ENCODE assay signal across 29 cellular contexts in the genomic region with DNA sequence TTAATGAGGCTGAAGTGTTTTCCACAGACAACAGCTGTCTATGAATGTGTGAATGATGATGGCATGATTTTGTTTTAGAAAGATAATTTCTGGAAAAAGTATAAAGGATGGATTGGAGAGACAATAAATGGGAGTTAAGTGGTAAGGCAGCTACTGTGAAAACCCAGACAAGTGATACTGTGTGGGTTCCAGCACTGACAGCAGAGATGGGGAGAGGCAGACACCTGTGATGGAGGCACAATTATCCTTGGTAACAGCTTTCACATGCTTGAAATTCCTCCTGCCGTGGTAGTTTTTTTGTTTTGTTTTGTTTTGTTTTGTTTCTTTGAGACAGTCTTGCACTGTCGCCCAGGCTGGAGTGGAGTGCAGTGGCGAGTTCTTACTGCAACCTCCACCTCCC.
"Had no signal": no experiment of that assay in that cellular context is flagged by ENCODE, and none has a peak within 500 bp of the region (broad histone marks: within the 10 kb centered on the region; RNA-seq: fewer than 3 reads in every experiment).

No MANE protein-coding gene starts in this region.

- H3K27ac ChIP-seq: brain microvascular endothelial cell, cardiac muscle cell had no signal

- H3K9me3 Mint-ChIP-seq: activated B cell treated with CpG ODN at 0.5 μM for 24 hours; activated CD4-positive, alpha-beta T cell treated with anti-CD3 and anti-CD28 coated beads, Interleukin-2, amount 10 ng/mL, durations not matched to agents 24 days and 14 days; activated naive CD4-positive, alpha-beta T cell treated with anti-CD3 and anti-CD28 coated beads, Interleukin-2, amount 50 U/mL, for 24 hours; activated naive CD8-positive, alpha-beta T cell treated with anti-CD3 and anti-CD28 coated beads, Interleukin-2, amount 50 U/mL, for 24 hours; activated T-cell treated with anti-CD3 and anti-CD28 coated beads, Interleukin-2, amount 50 U/mL, for 24 hours; activated T-helper 1 cell treated with anti-CD3 and anti-CD28 coated beads, Interleukin-12 subunit alpha, Interleukin-12 subunit beta, Interleukin-2, Interleukin-4 antibody, amounts not matched to agents 30 ng/mL and 10 ng/mL and 1 ng/mL, durations not matched to agents 14 hours and 24 hours and 36 hours; T-helper 1 cell treated with Interleukin-12 subunit alpha and Interleukin-12 subunit beta and Interleukin-4 antibody, amounts not matched to agents 30 μg/mL and 1 μg/mL, for 36 hours had no signal

- FAIRE-seq: K562, RCC 7860 had no signal

- ATAC-seq: activated CD8-positive, alpha-beta memory T cell treated with anti-CD3 and anti-CD28 coated beads, Interleukin-2, amount 10 ng/mL, durations not matched to agents 7 days and 5 days; activated naive CD8-positive, alpha-beta T cell treated with anti-CD3 and anti-CD28 coated beads, Interleukin-2, amount 50 U/mL, for 24 hours; K562 had no signal

- DNase-seq: activated B cell treated with CpG ODN at 0.5 μM for 24 hours; activated CD4-positive, alpha-beta T cell treated with anti-CD3 and anti-CD28 coated beads for 1 hour; activated CD4-positive, alpha-beta T cell treated with anti-CD3 and anti-CD28 coated beads, Interleukin-2, amount 10 ng/mL, durations not matched to agents 24 days and 14 days; activated CD4-positive, alpha-beta T cell treated with anti-CD3 and anti-CD28 coated beads, Interleukin-2, amount 50 U/mL, for 48 hours; activated CD8-positive, alpha-beta memory T cell treated with anti-CD3 and anti-CD28 coated beads, Interleukin-2, amount 10 ng/mL, durations not matched to agents 7 days and 5 days; activated effector memory CD4-positive, alpha-beta T cell treated with Interleukin-2 at 50 U/mL for 16 hours; activated naive CD4-positive, alpha-beta T cell; activated naive CD8-positive, alpha-beta T cell treated with anti-CD3 and anti-CD28 coated beads, Interleukin-2, amount 50 U/mL, for 24 hours; activated T-cell treated with anti-CD3 and anti-CD28 coated beads, Interleukin-2, amount 50 U/mL, for 24 hours; amygdala; brain microvascular endothelial cell; Karpas-422; NCI-H1105 treated with DMSO at 0.1 percent for 48 hours; NCI-H1436 treated with DMSO at 0.1 percent for 48 hours; NCI-H187; NCI-H2081; NCI-H2171; NCI-H2227 treated with DMSO at 0.1 percent for 48 hours; NCI-H526; NCI-H82; NK-92 treated with Interleukin-12 subunit alpha and Interleukin-12 subunit beta, amount 100 ng/mL, for 24 hours; OCI-M1; SHP77 had no signal

- H3K4me3 Mint-ChIP-seq: activated B cell treated with CpG ODN at 0.5 μM for 24 hours; activated CD4-positive, alpha-beta T cell treated with anti-CD3 and anti-CD28 coated beads, Interleukin-2, amount 10 ng/mL, durations not matched to agents 24 days and 14 days; activated CD8-positive, alpha-beta memory T cell treated with anti-CD3 and anti-CD28 coated beads, Interleukin-2, amount 10 ng/mL, durations not matched to agents 7 days and 5 days; activated naive CD4-positive, alpha-beta T cell treated with anti-CD3 and anti-CD28 coated beads, Interleukin-2, amount 50 U/mL, for 24 hours; activated naive CD8-positive, alpha-beta T cell treated with anti-CD3 and anti-CD28 coated beads, Interleukin-2, amount 50 U/mL, for 24 hours; activated T-cell treated with anti-CD3 and anti-CD28 coated beads, Interleukin-2, amount 50 U/mL, for 24 hours; activated T-helper 1 cell treated with anti-CD3 and anti-CD28 coated beads, Interleukin-12 subunit alpha, Interleukin-12 subunit beta, Interleukin-2, Interleukin-4 antibody, amounts not matched to agents 30 ng/mL and 10 ng/mL and 1 ng/mL, durations not matched to agents 14 hours and 24 hours and 36 hours; T-helper 1 cell treated with Interleukin-12 subunit alpha and Interleukin-12 subunit beta and Interleukin-4 antibody, amounts not matched to agents 30 μg/mL and 1 μg/mL, for 36 hours had no signal

- H3K27ac Mint-ChIP-seq: activated B cell treated with CpG ODN at 0.5 μM for 24 hours; activated CD4-positive, alpha-beta T cell treated with anti-CD3 and anti-CD28 coated beads, Interleukin-2, amount 10 ng/mL, durations not matched to agents 24 days and 14 days; activated CD8-positive, alpha-beta memory T cell treated with anti-CD3 and anti-CD28 coated beads, Interleukin-2, amount 10 ng/mL, durations not matched to agents 7 days and 5 days; activated naive CD4-positive, alpha-beta T cell treated with anti-CD3 and anti-CD28 coated beads, Interleukin-2, amount 50 U/mL, for 24 hours; activated naive CD8-positive, alpha-beta T cell treated with anti-CD3 and anti-CD28 coated beads, Interleukin-2, amount 50 U/mL, for 24 hours; activated T-cell treated with anti-CD3 and anti-CD28 coated beads, Interleukin-2, amount 50 U/mL, for 24 hours; activated T-helper 1 cell treated with anti-CD3 and anti-CD28 coated beads, Interleukin-12 subunit alpha, Interleukin-12 subunit beta, Interleukin-2, Interleukin-4 antibody, amounts not matched to agents 30 ng/mL and 10 ng/mL and 1 ng/mL, durations not matched to agents 14 hours and 24 hours and 36 hours; T-helper 1 cell treated with Interleukin-12 subunit alpha and Interleukin-12 subunit beta and Interleukin-4 antibody, amounts not matched to agents 30 μg/mL and 1 μg/mL, for 36 hours had no signal

- H3K4me3 ChIP-seq: cardiac muscle cell, K562 had no signal

- H3K36me3 Mint-ChIP-seq: activated CD8-positive, alpha-beta memory T cell treated with anti-CD3 and anti-CD28 coated beads, Interleukin-2, amount 10 ng/mL, durations not matched to agents 7 days and 5 days; activated naive CD4-positive, alpha-beta T cell treated with anti-CD3 and anti-CD28 coated beads, Interleukin-2, amount 50 U/mL, for 24 hours had no signal

- H3K27me3 ChIP-seq: brain microvascular endothelial cell, cardiac muscle cell had no signal

- H3K27me3 Mint-ChIP-seq: activated B cell treated with CpG ODN at 0.5 μM for 24 hours; activated CD8-positive, alpha-beta memory T cell treated with anti-CD3 and anti-CD28 coated beads, Interleukin-2, amount 10 ng/mL, durations not matched to agents 7 days and 5 days; activated naive CD4-positive, alpha-beta T cell treated with anti-CD3 and anti-CD28 coated beads, Interleukin-2, amount 50 U/mL, for 24 hours; activated T-cell treated with anti-CD3 and anti-CD28 coated beads, Interleukin-2, amount 50 U/mL, for 24 hours had no signal

- H3K4me1 Mint-ChIP-seq: activated CD4-positive, alpha-beta T cell treated with anti-CD3 and anti-CD28 coated beads, Interleukin-2, amount 10 ng/mL, durations not matched to agents 24 days and 14 days; activated CD8-positive, alpha-beta memory T cell treated with anti-CD3 and anti-CD28 coated beads, Interleukin-2, amount 10 ng/mL, durations not matched to agents 7 days and 5 days; activated naive CD4-positive, alpha-beta T cell treated with anti-CD3 and anti-CD28 coated beads, Interleukin-2, amount 50 U/mL, for 24 hours; activated naive CD8-positive, alpha-beta T cell treated with anti-CD3 and anti-CD28 coated beads, Interleukin-2, amount 50 U/mL, for 24 hours had no signal

- H3K36me3 ChIP-seq: brain microvascular endothelial cell, cardiac muscle cell had no signal
